14 cellular contexts compared by ENCODE assay signal in genomic region chr7:50396856-50397255, GRCh38. TPM values are rescaled to one million over a fixed set of nuclear protein-coding genes. Genes with fewer than 3 reads are reported as not detected.
DNase-seq lines count a peak whose midpoint lies in the region; ATAC-seq and TF ChIP-seq lines count a peak whose summit lies in the region.
"Had no signal": no experiment of that assay in that cellular context is flagged by ENCODE, and none has a peak within 500 bp of the region (broad histone marks: within the 10 kb centered on the region; RNA-seq: fewer than 3 reads in every experiment).

No MANE protein-coding gene starts in this region.

- H3K4me3 Mint-ChIP-seq in activated CD4-positive, alpha-beta memory T cell treated with anti-CD3 and anti-CD28 coated beads for 36 hours = peak overlapping the region; percentile 15
- H3K4me3 Mint-ChIP-seq in stimulated activated naive B cell treated with anti-CD40 and anti-IgM and Interleukin-4, amounts not matched to agents 10 μg/mL and 1 μg/mL and 100 μg/mL, for 72 hours = peak overlapping the region; percentile 37 to 43
- H3K4me3 Mint-ChIP-seq: neural progenitor cell had no signal

- intact Hi-C loops in activated CD4-positive, alpha-beta memory T cell treated with anti-CD3 and anti-CD28 coated beads for 36 hours (cut with micrococcal nuclease) = loop anchor here (1.0 to 5.0 kb wide), 10 partner anchors 26 to 726 kb away; no protein-coding TSS in a partner anchor
- intact Hi-C loops in mammary epithelial cell (cut with micrococcal nuclease) = no loop called here

- no peak overlapping the region for H3K9ac ChIP-seq in mammary epithelial cell (ENCODE audit: insufficient read depth, low read length)
- H3K9ac ChIP-seq: neural progenitor cell had no signal

- H3K4me1 Mint-ChIP-seq in activated CD4-positive, alpha-beta memory T cell treated with anti-CD3 and anti-CD28 coated beads for 36 hours (ENCODE audit: low read depth) = peaks cover 79% of the 10 kb centered on the region
- peaks cover 55 to 74% of the 10 kb centered on the region in 2 donors for H3K4me1 Mint-ChIP-seq in stimulated activated naive B cell treated with anti-CD40 and anti-IgM and Interleukin-4, amounts not matched to agents 10 μg/mL and 1 μg/mL and 100 μg/mL, for 72 hours
- H3K4me1 Mint-ChIP-seq: neural progenitor cell had no signal

- dilution Hi-C loops in mammary epithelial cell (cut with HindIII; ENCODE audit: low sequenced_read_pairs) = no loop called here

- BruUV-seq in mammary epithelial cell (replicated peaks; lab: Mats Ljungman, UMichigan) = no TSS peak

- peaks cover 15% of the 10 kb centered on the region for H3K27me3 ChIP-seq in mammary epithelial cell (ENCODE audit: insufficient read depth, low read length)
- H3K27me3 ChIP-seq: neural progenitor cell had no signal

- no peak overlapping the region for H3K27ac ChIP-seq in mammary epithelial cell (ENCODE audit: insufficient read depth, low read depth, low read length)
- H3K27ac ChIP-seq: A549, neural progenitor cell, RWPE1 had no signal

- WGBS in mammary epithelial cell (ENCODE audit: low coverage, missing lambda C conversion rate) = 41% methylated on average over 2 of the region's 2 CpGs

- no peaks in the 10 kb centered on the region for H4K20me1 ChIP-seq in mammary epithelial cell (ENCODE audit: insufficient read depth, low read length)

- H3K79me2 ChIP-seq in mammary epithelial cell (ENCODE audit: insufficient read depth, low read length) = no peaks in the 10 kb centered on the region

- peak; percentile 68 for DNase-seq in activated CD8-positive, alpha-beta memory T cell treated with anti-CD3 and anti-CD28 coated beads for 24 hours
- DNase-seq in activated CD8-positive, alpha-beta memory T cell treated with anti-CD3 and anti-CD28 coated beads, Interleukin-2, amount 50 U/mL, for 4 hours = no peak
- peak; percentile 51 for DNase-seq in activated CD4-positive, alpha-beta memory T cell treated with anti-CD3 and anti-CD28 coated beads for 36 hours
- DNase-seq in stimulated activated naive B cell treated with anti-CD40 and anti-IgM and Interleukin-4, amounts not matched to agents 10 μg/mL and 1 μg/mL and 100 μg/mL, for 72 hours = no peak
- DNase-seq in GM03348 (ENCODE audit: low spot score) (no peak), mammary epithelial cell (no peak), NCI-H2029 treated with DMSO at 0.1 percent for 48 hours (lab: John Stamatoyannopoulos, UW) (no peak)
- DNase-seq: NCI-H1694 treated with DMSO at 0.1 percent for 48 hours; stimulated activated CD4-positive, alpha-beta T cell treated with anti-CD3 and anti-CD28 coated beads, Interleukin-2, amount 100 ng/mL, for 48 hours; trophoblast cell had no signal

- H3K27me3 Mint-ChIP-seq in activated CD4-positive, alpha-beta memory T cell treated with anti-CD3 and anti-CD28 coated beads for 36 hours = no peaks in the 10 kb centered on the region
- no peaks in the 10 kb centered on the region for H3K27me3 Mint-ChIP-seq in stimulated activated naive B cell treated with anti-CD40 and anti-IgM and Interleukin-4, amounts not matched to agents 10 μg/mL and 1 μg/mL and 100 μg/mL, for 72 hours

- H3K27ac Mint-ChIP-seq in activated CD4-positive, alpha-beta memory T cell treated with anti-CD3 and anti-CD28 coated beads for 36 hours = peak overlapping the region; percentile 84
- H3K27ac Mint-ChIP-seq in stimulated activated naive B cell treated with anti-CD40 and anti-IgM and Interleukin-4, amounts not matched to agents 10 μg/mL and 1 μg/mL and 100 μg/mL, for 72 hours = peak overlapping the region; percentile 88
- H3K27ac Mint-ChIP-seq: neural progenitor cell had no signal

- POLR2A ChIA-PET in activated CD4-positive, alpha-beta memory T cell treated with anti-CD3 and anti-CD28 coated beads for 36 hours (lab: Charles Lee) = interaction anchor here (0.8 to 3.0 kb wide), 9 partner anchors 10 to 192 kb away, joined by 3 to 13 read pairs (median 5); no protein-coding TSS in a partner anchor

- TF ChIP-seq CTCF in mammary epithelial cell (conservative IDR thresholded peaks at IDR 0.05 in 1 of 2, IDR thresholded peaks at IDR 0.05 in 1 of 2; ENCODE audit: extremely low read depth in 1 of 2, insufficient read depth in 1 of 2, low read depth in 1 of 2, low read length in 2 of 2) = no peak

- no peaks in the 10 kb centered on the region for H3K4me1 ChIP-seq in mammary epithelial cell (ENCODE audit: insufficient read depth, low read length)
- H3K4me1 ChIP-seq: A549, neural progenitor cell had no signal

- H3K4me3 ChIP-seq in mammary epithelial cell (replicated peaks in 1 of 3; ENCODE audit: insufficient read depth in 1 of 3, low read depth in 2 of 3, low read length in 3 of 3) = no peak overlapping the region
- H3K4me3 ChIP-seq: A549, neural progenitor cell had no signal

- H3K4me2 ChIP-seq in mammary epithelial cell (ENCODE audit: insufficient read depth, low read depth, low read length) = no peak overlapping the region
- H3K4me2 ChIP-seq: A549, neural progenitor cell had no signal

- H3K9me3 ChIP-seq in mammary epithelial cell (replicated peaks; ENCODE audit: insufficient read depth, low read length) = no peaks in the 10 kb centered on the region
- H3K9me3 ChIP-seq: A549 had no signal

- no peaks in the 10 kb centered on the region for H3K36me3 ChIP-seq in mammary epithelial cell (ENCODE audit: insufficient read depth, low read length)
- H3K36me3 ChIP-seq: neural progenitor cell had no signal

- ATAC-seq in HG02870 (IDR thresholded peaks at IDR 0.05; ENCODE audit: unreplicated experiment) = peak; percentile 24
- peak in 1 of 2 donors; percentile 8 for ATAC-seq in stimulated activated naive B cell treated with anti-CD40 and anti-IgM and Interleukin-4, amounts not matched to agents 10 μg/mL and 1 μg/mL and 100 μg/mL, for 72 hours (replicated peaks)
- ATAC-seq: A549 had no signal

- in situ Hi-C loops in mammary epithelial cell (cut with MboI; ENCODE audit: low sequenced_read_pairs in 2 of 2) = no loop called here

- CTCF ChIA-PET in activated CD4-positive, alpha-beta memory T cell treated with anti-CD3 and anti-CD28 coated beads for 36 hours (lab: Charles Lee) = interaction anchor here (0.8 to 3.5 kb wide), 6 partner anchors 19 to 304 kb away, joined by 3 to 20 read pairs (median 8); no protein-coding TSS in a partner anchor
- CTCF ChIA-PET in mammary epithelial cell (lab: Charles Lee; ENCODE audit: low non-redundant PET) = no interaction called here

- no peaks in the 10 kb centered on the region for H3K9me3 Mint-ChIP-seq in activated CD4-positive, alpha-beta memory T cell treated with anti-CD3 and anti-CD28 coated beads for 36 hours
- no peaks in the 10 kb centered on the region for H3K9me3 Mint-ChIP-seq in stimulated activated naive B cell treated with anti-CD40 and anti-IgM and Interleukin-4, amounts not matched to agents 10 μg/mL and 1 μg/mL and 100 μg/mL, for 72 hours

- H3K36me3 Mint-ChIP-seq in activated CD4-positive, alpha-beta memory T cell treated with anti-CD3 and anti-CD28 coated beads for 36 hours = peaks cover 85% of the 10 kb centered on the region
- peaks cover 67 to 74% of the 10 kb centered on the region in 2 donors for H3K36me3 Mint-ChIP-seq in stimulated activated naive B cell treated with anti-CD40 and anti-IgM and Interleukin-4, amounts not matched to agents 10 μg/mL and 1 μg/mL and 100 μg/mL, for 72 hours

- H2AFZ ChIP-seq in mammary epithelial cell (ENCODE audit: low read depth, low read length) = no peak overlapping the region
- H2AFZ ChIP-seq: neural progenitor cell had no signal

RNA-seq across cellular contexts. Expression of gene FIGNL1, which starts 53.3 kb away (rescaled TPM):
- 10 to 100 TPM; 46.2 to 49.0 TPM for total RNA-seq in activated CD4-positive, alpha-beta memory T cell treated with anti-CD3 and anti-CD28 coated beads for 36 hours
- total RNA-seq in mammary epithelial cell = 10 to 100 TPM in 1 of 2 donors, 1 to 10 TPM in 1; 9.0 to 18.3 TPM
- 10.4 TPM for polyA plus RNA-seq in mammary epithelial cell
- 6.3 TPM for polyA minus RNA-seq in mammary epithelial cell

Comparison
In these comparisons a context has a peak if more than half of its experiments do, and no peak if none do; other contexts are left out.
1. DNase-seq: peak in activated CD8-positive, alpha-beta memory T cell treated with anti-CD3 and anti-CD28 coated beads for 24 hours (single experiment) and activated CD4-positive, alpha-beta memory T cell treated with anti-CD3 and anti-CD28 coated beads for 36 hours (single experiment); none in activated CD8-positive, alpha-beta memory T cell treated with anti-CD3 and anti-CD28 coated beads, Interleukin-2, amount 50 U/mL, for 4 hours (single experiment), stimulated activated naive B cell treated with anti-CD40 and anti-IgM and Interleukin-4, amounts not matched to agents 10 μg/mL and 1 μg/mL and 100 μg/mL, for 72 hours (single experiment), GM03348 (single experiment), mammary epithelial cell (single experiment) and NCI-H2029 treated with DMSO at 0.1 percent for 48 hours (single experiment).